Comparison of ENCODE assay signal across 12 cellular contexts in genomic region chr4:153577053-153577452, GRCh38.
A peak's percentile ranks its signal among the peaks of the same experiment; 100 is the strongest.
DNase-seq lines count a peak whose midpoint lies in the region; ATAC-seq and TF ChIP-seq lines count a peak whose summit lies in the region.
"Had no signal": no experiment of that assay in that cellular context is flagged by ENCODE, and none has a peak within 500 bp of the region (broad histone marks: within the 10 kb centered on the region; RNA-seq: fewer than 3 reads in every experiment).

No MANE protein-coding gene starts in this region.

- H3K9ac ChIP-seq in trophoblast cell (ENCODE audit: low read length), result no peak overlapping the region

- WGBS in trophoblast cell (ENCODE audit: extremely low coverage, insufficient coverage, insufficient read length), result no CpG with 5 or more reads among the region's 5 CpGs
- WGBS in upper lobe of left lung, 2 donors, result 69 to 81% methylated on average over 5 of the region's 5 CpGs

- H3K79me1 ChIP-seq in trophoblast cell (ENCODE audit: low read length), result no peaks in the 10 kb centered on the region

- peak; percentile 2 for DNase-seq in NCI-H748 (lab: John Stamatoyannopoulos, UW; ENCODE audit: unreplicated experiment)
- no peak for DNase-seq in NCI-H748 treated with DMSO at 0.1 percent for 48 hours (lab: John Stamatoyannopoulos, UW)
- DNase-seq in activated CD8-positive, alpha-beta T cell treated with anti-CD3 and anti-CD28 coated beads, Interleukin-2, amount 10 ng/mL, durations not matched to agents 7 days and 5 days, result no peak
- no peak for DNase-seq in trophoblast cell
- no peak for DNase-seq in upper lobe of left lung
- no peak for DNase-seq in stimulated activated naive CD4-positive, alpha-beta T cell (lab: John Stamatoyannopoulos, UW)
- DNase-seq in stimulated activated CD4-positive, alpha-beta T cell treated with anti-CD3 and anti-CD28 coated beads, Interleukin-2, amount 100 ng/mL, for 24 hours, result no peak
- DNase-seq: activated CD8-positive, alpha-beta memory T cell treated with anti-CD3 and anti-CD28 coated beads for 24 hours; activated naive CD4-positive, alpha-beta T cell treated with anti-CD3 and anti-CD28 coated beads, Interleukin-2, amount 50 U/mL, for 16 hours; foreskin melanocyte; occipital lobe had no signal

- no peak overlapping the region for H4K8ac ChIP-seq in trophoblast cell (ENCODE audit: low read depth, low read length)

- H3K9me2 ChIP-seq in DOHH2 (replicated peaks; ENCODE audit: control insufficient read depth, low read length), result no peaks in the 10 kb centered on the region

- no peak overlapping the region for H2AK5ac ChIP-seq in trophoblast cell (ENCODE audit: low read length)

- H3F3A ChIP-seq in DOHH2 (ENCODE audit: control insufficient read depth, insufficient read depth), result peaks cover 57% of the 10 kb centered on the region

- H2BK120ac ChIP-seq in trophoblast cell (ENCODE audit: insufficient read depth, low read length, poor library complexity), result no peak overlapping the region

- H3K36me3 Mint-ChIP-seq in activated CD8-positive, alpha-beta T cell treated with anti-CD3 and anti-CD28 coated beads, Interleukin-2, amount 10 ng/mL, durations not matched to agents 7 days and 5 days (ENCODE audit: low read depth), result peaks cover 30% of the 10 kb centered on the region

- no peak for TF ChIP-seq CTCF in DOHH2 (IDR thresholded peaks at IDR 0.05; ENCODE audit: low read depth, low read length, poor library complexity, severe bottlenecking)
- TF ChIP-seq CTCF in upper lobe of left lung (IDR thresholded peaks at IDR 0.05), result no peak

- no peak overlapping the region for H2BK12ac ChIP-seq in trophoblast cell (ENCODE audit: low read length)

- H3K27ac Mint-ChIP-seq in activated CD8-positive, alpha-beta T cell treated with anti-CD3 and anti-CD28 coated beads, Interleukin-2, amount 10 ng/mL, durations not matched to agents 7 days and 5 days, result peak overlapping the region; percentile 20

- H3K23ac ChIP-seq in trophoblast cell (ENCODE audit: low read length), result peak overlapping the region; percentile 14

- peaks cover 88% of the 10 kb centered on the region for H3K36me3 ChIP-seq in DOHH2 (ENCODE audit: control insufficient read depth, low read length)
- no peaks in the 10 kb centered on the region for H3K36me3 ChIP-seq in trophoblast cell (ENCODE audit: control insufficient read depth in 1 of 2, insufficient read depth in 2 of 2, low read length in 2 of 2)
- H3K36me3 ChIP-seq in upper lobe of left lung, result peaks cover 0 to 4% (median 0%) of the 10 kb centered on the region in 4 donors

- H3K4me3 ChIP-seq in DOHH2 (ENCODE audit: low read length) (no peak overlapping the region), trophoblast cell (ENCODE audit: low read depth, low read length) (no peak overlapping the region), upper lobe of left lung (no peak overlapping the region)

- no peak for ATAC-seq in activated CD8-positive, alpha-beta T cell treated with anti-CD3 and anti-CD28 coated beads, Interleukin-2, amount 10 ng/mL, durations not matched to agents 7 days and 5 days
- ATAC-seq in upper lobe of left lung (ENCODE audit: low FRiP score in 2 of 2), result no peak

- peak overlapping the region; percentile 83 for H3K27ac ChIP-seq in DOHH2 (ENCODE audit: low read depth, low read length)
- H3K27ac ChIP-seq in trophoblast cell (ENCODE audit: low read depth, low read length), result no peak overlapping the region
- H3K27ac ChIP-seq in upper lobe of left lung, result no peak overlapping the region

- H3K27me3 ChIP-seq in DOHH2 (ENCODE audit: control insufficient read depth, low read length) (no peaks in the 10 kb centered on the region), trophoblast cell (ENCODE audit: insufficient read depth, low read length) (no peaks in the 10 kb centered on the region), upper lobe of left lung (no peaks in the 10 kb centered on the region)

- H3K79me2 ChIP-seq in DOHH2 (ENCODE audit: control insufficient read depth, low read length) (peaks cover 92% of the 10 kb centered on the region), trophoblast cell (ENCODE audit: control insufficient read depth, insufficient read depth, low read length, poor library complexity) (no peaks in the 10 kb centered on the region)

- no peak overlapping the region for H3K18ac ChIP-seq in trophoblast cell (ENCODE audit: low read length)

- no peak for TF ChIP-seq EP300 in upper lobe of left lung (IDR thresholded peaks at IDR 0.05)

- H3K9me3 Mint-ChIP-seq in activated CD8-positive, alpha-beta T cell treated with anti-CD3 and anti-CD28 coated beads, Interleukin-2, amount 10 ng/mL, durations not matched to agents 7 days and 5 days (ENCODE audit: insufficient read depth), result no peaks in the 10 kb centered on the region

- H2BK5ac ChIP-seq in trophoblast cell (ENCODE audit: low read depth, low read length, poor library complexity), result no peak overlapping the region

- H4K12ac ChIP-seq in trophoblast cell (ENCODE audit: low read depth, low read length), result no peak overlapping the region

- no peak overlapping the region for H3K4ac ChIP-seq in trophoblast cell (ENCODE audit: low read depth, low read length)

- CTCF ChIA-PET in activated CD8-positive, alpha-beta T cell treated with anti-CD3 and anti-CD28 coated beads, Interleukin-2, amount 10 ng/mL, durations not matched to agents 7 days and 5 days (lab: Charles Lee), result interaction anchor here (0.7 to 1.4 kb wide), 2 partner anchors 110 to 112 kb away, joined by 3 read pairs; no protein-coding TSS in a partner anchor

- H3K4me2 ChIP-seq in DOHH2 (ENCODE audit: low read length) (peak overlapping the region; percentile 22; the same call in 1 of the 2 replicates), trophoblast cell (ENCODE audit: low read length) (no peak overlapping the region)

- H3K9me3 ChIP-seq in DOHH2 (ENCODE audit: control insufficient read depth, insufficient read depth, low read length) (no peaks in the 10 kb centered on the region), trophoblast cell (ENCODE audit: insufficient read depth, low read depth, low read length) (no peaks in the 10 kb centered on the region), upper lobe of left lung (no peaks in the 10 kb centered on the region)

- POLR2A ChIA-PET in activated CD8-positive, alpha-beta T cell treated with anti-CD3 and anti-CD28 coated beads, Interleukin-2, amount 10 ng/mL, durations not matched to agents 7 days and 5 days (lab: Charles Lee), result interaction anchor here (0.7 kb wide), 1 partner anchor 229 kb away, joined by 3 read pairs; no protein-coding TSS in a partner anchor

- peaks cover 44% of the 10 kb centered on the region for H3K4me1 Mint-ChIP-seq in activated CD8-positive, alpha-beta T cell treated with anti-CD3 and anti-CD28 coated beads, Interleukin-2, amount 10 ng/mL, durations not matched to agents 7 days and 5 days (ENCODE audit: low read depth)

- H2AFZ ChIP-seq in trophoblast cell (ENCODE audit: insufficient read depth, low read length, poor library complexity), result no peak overlapping the region

- no peak overlapping the region for H3K14ac ChIP-seq in trophoblast cell (ENCODE audit: low read length)

- no peaks in the 10 kb centered on the region for H3K27me3 Mint-ChIP-seq in activated CD8-positive, alpha-beta T cell treated with anti-CD3 and anti-CD28 coated beads, Interleukin-2, amount 10 ng/mL, durations not matched to agents 7 days and 5 days (ENCODE audit: low read depth)

- H4K20me1 ChIP-seq in DOHH2 (ENCODE audit: control insufficient read depth, insufficient read depth, low read depth, low read length), result peaks cover 17% of the 10 kb centered on the region

- H4K91ac ChIP-seq in trophoblast cell (ENCODE audit: low read depth, low read length), result no peak overlapping the region

- H3K4me1 ChIP-seq in DOHH2 (ENCODE audit: control insufficient read depth, low read length) (peaks cover 92% of the 10 kb centered on the region), trophoblast cell (ENCODE audit: control insufficient read depth in 1 of 2, insufficient read depth in 2 of 2, low read length in 2 of 2) (no peaks in the 10 kb centered on the region), upper lobe of left lung (peaks cover 0 to 9% (median 6%) of the 10 kb centered on the region in 4 donors)

- no peak overlapping the region for H3K4me3 Mint-ChIP-seq in activated CD8-positive, alpha-beta T cell treated with anti-CD3 and anti-CD28 coated beads, Interleukin-2, amount 10 ng/mL, durations not matched to agents 7 days and 5 days

- no peak for TF ChIP-seq POLR2A in upper lobe of left lung (IDR thresholded peaks at IDR 0.05)
